ENCODE assay signal across 1 cellular context in genomic region chr2:102101097-102101843, GRCh38.
TF ChIP-seq lines count a peak whose summit lies in the region.

No MANE protein-coding gene starts in this region.

TF ChIP-seq in HepG2, 621 proteins besides CTCF, POLR2A, EP300 and RAD21 (continues in another document):
- peak; percentile 12; the same call in 1 of the 2 replicates for TF ChIP-seq NCOA1 (CRISPR knock-in tag; IDR thresholded peaks at IDR 0.05)
- peak; percentile 6; the same call in 1 of the 2 replicates for TF ChIP-seq THAP11 (CRISPR knock-in tag; IDR thresholded peaks at IDR 0.05)
- TF ChIP-seq E2F5 (CRISPR knock-in tag; conservative IDR thresholded peaks at IDR 0.05): no peak
- 0 out of 2 replicates have a peak, but pooled peaks have one; percentile 18 for TF ChIP-seq HCFC1 (IDR thresholded peaks at IDR 0.05; ENCODE audit: low read depth, low read length)
- TF ChIP-seq ZFP62 (CRISPR knock-in tag; IDR thresholded peaks at IDR 0.05): no peak
- no peak for TF ChIP-seq ZNF589 (CRISPR knock-in tag; conservative IDR thresholded peaks at IDR 0.05)
- no peak for TF ChIP-seq ZNF883 (CRISPR knock-in tag; IDR thresholded peaks at IDR 0.05; ENCODE audit: not compliant biosample characterization)
- 0 out of 2 replicates have a peak, but pooled peaks have one; percentile 43 for TF ChIP-seq ZNF235 (CRISPR knock-in tag; IDR thresholded peaks at IDR 0.05; ENCODE audit: borderline replicate concordance)
- no peak for TF ChIP-seq SRSF9 (IDR thresholded peaks at IDR 0.05; ENCODE audit: borderline replicate concordance, insufficient read depth, low read depth, low read length, poor library complexity, severe bottlenecking)
- no peak for TF ChIP-seq ZBTB42 (CRISPR knock-in tag; IDR thresholded peaks at IDR 0.05)
- TF ChIP-seq HMGA1 (CRISPR knock-in tag; conservative IDR thresholded peaks at IDR 0.05): no peak
- TF ChIP-seq ZNF546 (CRISPR knock-in tag; conservative IDR thresholded peaks at IDR 0.05): no peak
- TF ChIP-seq ZNF629 (CRISPR knock-in tag; conservative IDR thresholded peaks at IDR 0.05): no peak
- TF ChIP-seq SNAPC4 (CRISPR knock-in tag; IDR thresholded peaks at IDR 0.05): 0 out of 2 replicates have a peak, but pooled peaks have one; percentile 39
- no peak for TF ChIP-seq PHF20 (CRISPR knock-in tag; IDR thresholded peaks at IDR 0.05)
- no peak for TF ChIP-seq TFDP2 (CRISPR knock-in tag; IDR thresholded peaks at IDR 0.05)
- TF ChIP-seq RFXAP (CRISPR knock-in tag; IDR thresholded peaks at IDR 0.05; ENCODE audit: borderline replicate concordance): no peak
- TF ChIP-seq ZBTB43 (CRISPR knock-in tag; conservative IDR thresholded peaks at IDR 0.05): peak; percentile 2; the same call in 1 of the 2 replicates
- 0 out of 2 replicates have a peak, but pooled peaks have one; percentile 31 for TF ChIP-seq ZNF343 (CRISPR knock-in tag; IDR thresholded peaks at IDR 0.05)
- no peak for TF ChIP-seq CC2D1A (CRISPR knock-in tag; IDR thresholded peaks at IDR 0.05)
- no peak; the same call in 1 of the 2 replicates for TF ChIP-seq ZNF609 (CRISPR knock-in tag; IDR thresholded peaks at IDR 0.05; ENCODE audit: borderline replicate concordance)
- TF ChIP-seq ERF (CRISPR knock-in tag; IDR thresholded peaks at IDR 0.05): no peak
- 0 out of 2 replicates have a peak, but pooled peaks have one; percentile 22 for TF ChIP-seq ZNF670 (CRISPR knock-in tag; IDR thresholded peaks at IDR 0.05; ENCODE audit: borderline replicate concordance)
- no peak for TF ChIP-seq LRRFIP1 (CRISPR knock-in tag; conservative IDR thresholded peaks at IDR 0.05)
- no peak for TF ChIP-seq BCL6 (CRISPR knock-in tag; IDR thresholded peaks at IDR 0.05)
- TF ChIP-seq ZBTB7B (CRISPR knock-in tag; IDR thresholded peaks at IDR 0.05): peak; percentile 1; the same call in 1 of the 2 replicates
- no peak for TF ChIP-seq IRF2 (CRISPR knock-in tag; IDR thresholded peaks at IDR 0.05)
- TF ChIP-seq ZNF777 (CRISPR knock-in tag; IDR thresholded peaks at IDR 0.05): no peak
- TF ChIP-seq ZNF703 (CRISPR knock-in tag; IDR thresholded peaks at IDR 0.05; ENCODE audit: borderline replicate concordance): no peak
- TF ChIP-seq ZNF678 (CRISPR knock-in tag; IDR thresholded peaks at IDR 0.05): no peak
- TF ChIP-seq ZNF558 (CRISPR knock-in tag; IDR thresholded peaks at IDR 0.05; ENCODE audit: borderline replicate concordance): no peak
- no peak; the same call in none of the 2 replicates for TF ChIP-seq ZNF574 (CRISPR knock-in tag; IDR thresholded peaks at IDR 0.05)
- TF ChIP-seq ZSCAN29 (CRISPR knock-in tag; conservative IDR thresholded peaks at IDR 0.05): 0 out of 2 replicates have a peak, but pooled peaks have one; percentile 7
- TF ChIP-seq ZNF816 (CRISPR knock-in tag; IDR thresholded peaks at IDR 0.05; ENCODE audit: borderline replicate concordance): peak; percentile 93; the same call in 1 of the 2 replicates
- TF ChIP-seq ZBTB4 (CRISPR knock-in tag; IDR thresholded peaks at IDR 0.05; ENCODE audit: borderline replicate concordance): no peak
